In genomic region chr16:57423152-57423551, GRCh38 we compare ENCODE assay signal across 17 cellular contexts. TPM values are rescaled to one million over a fixed set of nuclear protein-coding genes. Genes with fewer than 3 reads are reported as not detected.
DNase-seq lines count a peak whose midpoint lies in the region; ATAC-seq, FAIRE-seq and TF ChIP-seq lines count a peak whose summit lies in the region.
"Had no signal": no experiment of that assay in that cellular context is flagged by ENCODE, and none has a peak within 500 bp of the region (broad histone marks: within the 10 kb centered on the region; RNA-seq: fewer than 3 reads in every experiment).

No MANE protein-coding gene starts in this region.

- H3K4me2 ChIP-seq in HepG2 (ENCODE audit: low read depth, low read length) = no peak overlapping the region

- H3K27me3 ChIP-seq in HepG2 (ENCODE audit: control insufficient read depth in 1 of 2, insufficient read depth in 2 of 2, low read length in 2 of 2) (no peaks in the 10 kb centered on the region), right lobe of liver (no peaks in the 10 kb centered on the region), stomach (no peaks in the 10 kb centered on the region), upper lobe of right lung (no peaks in the 10 kb centered on the region)

- no peak for FAIRE-seq in HepG2 (lab: Jason Lieb, UNC)
- FAIRE-seq: A549, D721Med, G401.6, GM12891, GM19239 had no signal

- TF ChIP-seq CTCF in HepG2 (CRISPR knock-in tag; IDR thresholded peaks at IDR 0.05) (no peak), right lobe of liver (IDR thresholded peaks at IDR 0.05) (no peak), stomach (IDR thresholded peaks at IDR 0.05) (no peak), upper lobe of right lung (IDR thresholded peaks at IDR 0.05) (no peak)

- POLR2A ChIA-PET in HepG2 (lab: Yijun Ruan, JAX) = interaction anchor here (1.4 to 1.7 kb wide), 3 partner anchors 50 to 119 kb away, joined by 4 to 5 read pairs (median 5); partner anchors contain the start of gene CX3CL1

- H3K9ac ChIP-seq in HepG2 (ENCODE audit: insufficient read depth, low read depth, low read length) = no peak overlapping the region

- peaks cover 23% of the 10 kb centered on the region for H3K4me1 ChIP-seq in HepG2 (ENCODE audit: insufficient read depth, low read length)
- H3K4me1 ChIP-seq in right lobe of liver = peaks cover 0 to 9% (median 3%) of the 10 kb centered on the region in 4 donors
- peaks cover 13 to 35% (median 25%) of the 10 kb centered on the region in 4 donors for H3K4me1 ChIP-seq in stomach
- peaks cover 18% of the 10 kb centered on the region for H3K4me1 ChIP-seq in upper lobe of right lung
- H3K4me1 ChIP-seq: HAP-1 had no signal

- in situ Hi-C loops in HepG2 (cut with HindIII; ENCODE audit: extremely low pct_ligation_motif_present, low pct_unique_long_range_greater_than_20kb) = loop anchor here (5.0 kb wide), 1 partner anchor 94 kb away; no protein-coding TSS in a partner anchor

- H3K79me2 ChIP-seq in HepG2 (ENCODE audit: insufficient read depth, low read length) = no peaks in the 10 kb centered on the region

- no peak overlapping the region for H3K27ac ChIP-seq in HepG2 (ENCODE audit: extremely low read length, insufficient read depth, low read length)
- H3K27ac ChIP-seq in right lobe of liver = no peak overlapping the region
- no peak overlapping the region for H3K27ac ChIP-seq in stomach
- no peak overlapping the region for H3K27ac ChIP-seq in upper lobe of right lung
- H3K27ac ChIP-seq: C4-2B had no signal

- H3K36me3 ChIP-seq in HepG2 (replicated peaks in 1 of 2; ENCODE audit: control insufficient read depth in 1 of 2, insufficient read depth in 2 of 2, low read length in 2 of 2) (peaks cover under 1 to 11% of the 10 kb centered on the region in 2 experiments; a peak in 3 of 5 replicates), right lobe of liver (peaks cover 0 to 6% (median 2%) of the 10 kb centered on the region in 4 donors), stomach (peaks cover under 1 to 23% (median 17%) of the 10 kb centered on the region in 4 donors), upper lobe of right lung (peaks cover 12% of the 10 kb centered on the region)

- 64% methylated on average over 2 of the region's 2 CpGs for WGBS in HepG2 (ENCODE audit: low lambda C conversion rate)
- 58% methylated on average over 2 of the region's 2 CpGs for WGBS in right lobe of liver (ENCODE audit: insufficient coverage, low coverage, low lambda C conversion rate, missing lambda C conversion rate)
- 73 to 87% (median 80%) methylated on average over 2 of the region's 2 CpGs for WGBS in stomach, 5 donors

- TF ChIP-seq EP300 in HepG2 (IDR thresholded peaks at IDR 0.05; ENCODE audit: low read depth in 2 of 2, low read length in 2 of 2) (no peak), HepG2 (CRISPR knock-in tag; IDR thresholded peaks at IDR 0.05; ENCODE audit: borderline replicate concordance) (no peak), stomach (IDR thresholded peaks at IDR 0.05) (no peak)

- intact Hi-C loops in HepG2 (cut with micrococcal nuclease; ENCODE audit: unreplicated experiment) (no loop called here), right lobe of liver (cut with DNase I) (loop anchor here (5.0 to 10.0 kb wide), 2 partner anchors 92 to 94 kb away; no protein-coding TSS in a partner anchor), stomach (cut with DNase I; ENCODE audit: low total_unique reads) (loop anchor here (10.0 kb wide), 1 partner anchor 92 kb away; no protein-coding TSS in a partner anchor), upper lobe of right lung (cut with DNase I) (no loop called here)

- no peak overlapping the region for H3K4me3 ChIP-seq in HepG2 (replicated peaks in 1 of 3; ENCODE audit: insufficient read depth in 1 of 3, low read depth in 2 of 3, low read length in 3 of 3)
- H3K4me3 ChIP-seq in right lobe of liver = no peak overlapping the region
- no peak overlapping the region for H3K4me3 ChIP-seq in stomach
- H3K4me3 ChIP-seq in upper lobe of right lung = no peak overlapping the region
- H3K4me3 ChIP-seq: A549, HAP-1 had no signal

- no peak overlapping the region for H2AFZ ChIP-seq in HepG2 (ENCODE audit: low read length)

- TF ChIP-seq POLR2A in HepG2 (IDR thresholded peaks at IDR 0.05; ENCODE audit: insufficient read depth in 1 of 2, low read depth in 2 of 2, low read length in 2 of 2) = no peak
- no peak for TF ChIP-seq POLR2A in right lobe of liver (IDR thresholded peaks at IDR 0.05)
- no peak for TF ChIP-seq POLR2A in stomach (IDR thresholded peaks at IDR 0.05)

- H3K9me3 ChIP-seq in HepG2 (ENCODE audit: low read length) = no peaks in the 10 kb centered on the region
- no peaks in the 10 kb centered on the region for H3K9me3 ChIP-seq in right lobe of liver
- no peaks in the 10 kb centered on the region for H3K9me3 ChIP-seq in stomach
- H3K9me3 ChIP-seq in upper lobe of right lung = no peaks in the 10 kb centered on the region
- H3K9me3 ChIP-seq: A549, Caco-2, HAP-1 had no signal

- H4K20me1 ChIP-seq in HepG2 (ENCODE audit: insufficient read depth, low read length) = no peaks in the 10 kb centered on the region

- CTCF ChIA-PET in HepG2 (lab: Yijun Ruan, JAX; ENCODE audit: low intra/inter-chr PET ratio, low total read pairs) = interaction anchor here (1.2 to 3.6 kb wide), 4 partner anchors 97 to 339 kb away, joined by 4 to 49 read pairs (median 6); no protein-coding TSS in a partner anchor

- BruUV-seq in HepG2 (replicated peaks; lab: Mats Ljungman, UMichigan) = no TSS peak

- TF ChIP-seq RAD21 in HepG2 (CRISPR knock-in tag; IDR thresholded peaks at IDR 0.05) = no peak

- no peak for ATAC-seq in HepG2
- ATAC-seq in right lobe of liver = no peak
- ATAC-seq in upper lobe of right lung = no peak

- DNase-seq in HepG2 (ENCODE audit: low spot score) (no peak), right lobe of liver (no peak), stomach (peak; percentile 9), upper lobe of right lung (no peak)
- DNase-seq: AML-193; Caco-2; CD4-positive, alpha-beta T cell had no signal

RNA-seq across cellular contexts. Expression of gene CCL17, which starts 18.6 kb away (rescaled TPM):
- total RNA-seq in HepG2 (2016; rRNA removed; fragmentation: Illumina TruSeq; extraction: Trizol) (not detected in 2 replicates), right lobe of liver (not detected), stomach (not detected), upper lobe of right lung (15.5 TPM)
- not detected in 2 replicates for total RNA-seq in HepG2 (2016; cell fraction: cytosol; rRNA removed; fragmentation: Illumina TruSeq; extraction: Trizol; ENCODE audit: low read depth)
- total RNA-seq in HepG2 (2016; cell fraction: insoluble cytoplasmic fraction; rRNA removed; fragmentation: Illumina TruSeq; extraction: Trizol) = not detected in 2 replicates
- not detected in 2 replicates for total RNA-seq in HepG2 (2016; cell fraction: membrane; rRNA removed; fragmentation: Illumina TruSeq; extraction: Trizol)
- not detected in 2 replicates for total RNA-seq in HepG2 (2016; cell fraction: nucleus; rRNA removed; fragmentation: Illumina TruSeq; extraction: Trizol)
- polyA plus RNA-seq in HepG2 (2011; rRNA removed) (not detected in 2 replicates), stomach (1 to 10 TPM in 1 of 3 donors, not detected in 2; 3.9 TPM)
- not detected in 2 replicates for polyA plus RNA-seq in HepG2 (2011; cell fraction: cytosol; rRNA removed)
- not detected in 2 replicates for polyA plus RNA-seq in HepG2 (2011; cell fraction: nucleus; rRNA removed)
- not detected in 2 replicates for polyA plus RNA-seq in HepG2 (2012)
- polyA plus RNA-seq in HepG2 (2016; cell fraction: cytosol; fragmentation: Illumina TruSeq; extraction: Trizol; ENCODE audit: low read depth) = not detected in 2 replicates
- polyA plus RNA-seq in HepG2 (2016; cell fraction: insoluble cytoplasmic fraction; fragmentation: Illumina TruSeq; extraction: Trizol; ENCODE audit: low read depth) = not detected in 2 replicates
- not detected in 2 replicates for polyA plus RNA-seq in HepG2 (2016; cell fraction: membrane; fragmentation: Illumina TruSeq; extraction: Trizol; ENCODE audit: low read depth)
- not detected in 2 replicates for polyA plus RNA-seq in HepG2 (2016; cell fraction: nucleus; fragmentation: Illumina TruSeq; extraction: Trizol; ENCODE audit: insufficient read depth, low read depth)
- not detected in 2 replicates for polyA minus RNA-seq in HepG2 (2011; rRNA and poly(A)+ RNA removed; ENCODE audit: low replicate concordance)
- not detected in 2 replicates for polyA minus RNA-seq in HepG2 (2011; cell fraction: cytosol; rRNA and poly(A)+ RNA removed)
- not detected in 2 replicates for polyA minus RNA-seq in HepG2 (2011; cell fraction: nucleus; rRNA and poly(A)+ RNA removed)
- total RNA-seq: Caco-2; CD4-positive, alpha-beta T cell; H4; HT-29 had no signal
- polyA plus RNA-seq: A549, BJ had no signal

RNA-seq across cellular contexts. Expression of gene CIAPIN1, which starts 24.0 kb away (rescaled TPM):
- 89.7 and 113 TPM in 2 replicates for total RNA-seq in HepG2 (2016; rRNA removed; fragmentation: Illumina TruSeq; extraction: Trizol)
- total RNA-seq in HepG2 (2016; cell fraction: cytosol; rRNA removed; fragmentation: Illumina TruSeq; extraction: Trizol; ENCODE audit: low read depth) = 19.4 and 23.1 TPM in 2 replicates
- total RNA-seq in HepG2 (2016; cell fraction: insoluble cytoplasmic fraction; rRNA removed; fragmentation: Illumina TruSeq; extraction: Trizol) = 88.9 and 116 TPM in 2 replicates
- 31.7 and 33.1 TPM in 2 replicates for total RNA-seq in HepG2 (2016; cell fraction: membrane; rRNA removed; fragmentation: Illumina TruSeq; extraction: Trizol)
- 39.3 and 39.9 TPM in 2 replicates for total RNA-seq in HepG2 (2016; cell fraction: nucleus; rRNA removed; fragmentation: Illumina TruSeq; extraction: Trizol)
- 62.4 and 69.3 TPM in 2 replicates for polyA plus RNA-seq in HepG2 (2011; rRNA removed)
- 56.5 and 68.4 TPM in 2 replicates for polyA plus RNA-seq in HepG2 (2011; cell fraction: cytosol; rRNA removed)
- 23.6 and 32.7 TPM in 2 replicates for polyA plus RNA-seq in HepG2 (2011; cell fraction: nucleus; rRNA removed)
- 47.4 and 50.8 TPM in 2 replicates for polyA plus RNA-seq in HepG2 (2012)
- polyA plus RNA-seq in HepG2 (2016; cell fraction: cytosol; fragmentation: Illumina TruSeq; extraction: Trizol; ENCODE audit: low read depth) = 10.3 and 11.8 TPM in 2 replicates
- 109 and 116 TPM in 2 replicates for polyA plus RNA-seq in HepG2 (2016; cell fraction: insoluble cytoplasmic fraction; fragmentation: Illumina TruSeq; extraction: Trizol; ENCODE audit: low read depth)
- 17.0 and 17.1 TPM in 2 replicates for polyA plus RNA-seq in HepG2 (2016; cell fraction: membrane; fragmentation: Illumina TruSeq; extraction: Trizol; ENCODE audit: low read depth)
- polyA plus RNA-seq in HepG2 (2016; cell fraction: nucleus; fragmentation: Illumina TruSeq; extraction: Trizol; ENCODE audit: insufficient read depth, low read depth) = 67.4 and 77.6 TPM in 2 replicates
- polyA minus RNA-seq in HepG2 (2011; rRNA and poly(A)+ RNA removed; ENCODE audit: low replicate concordance) = 47.0 and 64.1 TPM in 2 replicates
- polyA minus RNA-seq in HepG2 (2011; cell fraction: cytosol; rRNA and poly(A)+ RNA removed) = 25.8 and 25.9 TPM in 2 replicates
- polyA minus RNA-seq in HepG2 (2011; cell fraction: nucleus; rRNA and poly(A)+ RNA removed) = 23.2 and 35.6 TPM in 2 replicates
- 10 to 100 TPM; 23.3 to 27.4 (median 23.9) TPM for total RNA-seq in right lobe of liver
- total RNA-seq in stomach = 100 to 1,000 TPM in 1 of 5 donors, 10 to 100 TPM in 4; 14.0 to 146 (median 37.7) TPM
- 10 to 100 TPM; 18.6 to 35.9 (median 29.6) TPM for polyA plus RNA-seq in stomach
- total RNA-seq in upper lobe of right lung = 31.2 TPM

RNA-seq across cellular contexts. Expression of gene COQ9, which starts 24.1 kb away (rescaled TPM):
- 57.5 and 62.0 TPM in 2 replicates for total RNA-seq in HepG2 (2016; rRNA removed; fragmentation: Illumina TruSeq; extraction: Trizol)
- 12.2 and 13.5 TPM in 2 replicates for total RNA-seq in HepG2 (2016; cell fraction: cytosol; rRNA removed; fragmentation: Illumina TruSeq; extraction: Trizol; ENCODE audit: low read depth)
- total RNA-seq in HepG2 (2016; cell fraction: insoluble cytoplasmic fraction; rRNA removed; fragmentation: Illumina TruSeq; extraction: Trizol) = 57.7 and 61.8 TPM in 2 replicates
- 29.6 and 29.7 TPM in 2 replicates for total RNA-seq in HepG2 (2016; cell fraction: membrane; rRNA removed; fragmentation: Illumina TruSeq; extraction: Trizol)
- total RNA-seq in HepG2 (2016; cell fraction: nucleus; rRNA removed; fragmentation: Illumina TruSeq; extraction: Trizol) = 48.3 and 49.8 TPM in 2 replicates
- 104 and 108 TPM in 2 replicates for polyA plus RNA-seq in HepG2 (2011; rRNA removed)
- 77.6 and 88.3 TPM in 2 replicates for polyA plus RNA-seq in HepG2 (2011; cell fraction: cytosol; rRNA removed)
- 174 and 196 TPM in 2 replicates for polyA plus RNA-seq in HepG2 (2011; cell fraction: nucleus; rRNA removed)
- polyA plus RNA-seq in HepG2 (2012) = 35.1 and 40.7 TPM in 2 replicates
- polyA plus RNA-seq in HepG2 (2016; cell fraction: cytosol; fragmentation: Illumina TruSeq; extraction: Trizol; ENCODE audit: low read depth) = 7.1 and 7.4 TPM in 2 replicates
- 56.0 and 60.7 TPM in 2 replicates for polyA plus RNA-seq in HepG2 (2016; cell fraction: insoluble cytoplasmic fraction; fragmentation: Illumina TruSeq; extraction: Trizol; ENCODE audit: low read depth)
- 17.9 and 18.7 TPM in 2 replicates for polyA plus RNA-seq in HepG2 (2016; cell fraction: membrane; fragmentation: Illumina TruSeq; extraction: Trizol; ENCODE audit: low read depth)
- 89.6 and 91.0 TPM in 2 replicates for polyA plus RNA-seq in HepG2 (2016; cell fraction: nucleus; fragmentation: Illumina TruSeq; extraction: Trizol; ENCODE audit: insufficient read depth, low read depth)
- polyA minus RNA-seq in HepG2 (2011; rRNA and poly(A)+ RNA removed; ENCODE audit: low replicate concordance) = 78.3 and 147 TPM in 2 replicates
- 25.2 and 27.3 TPM in 2 replicates for polyA minus RNA-seq in HepG2 (2011; cell fraction: cytosol; rRNA and poly(A)+ RNA removed)
- 48.0 and 60.5 TPM in 2 replicates for polyA minus RNA-seq in HepG2 (2011; cell fraction: nucleus; rRNA and poly(A)+ RNA removed)
- 10 to 100 TPM; 43.2 to 81.4 (median 55.3) TPM for total RNA-seq in right lobe of liver
- 100 to 1,000 TPM in 1 of 5 donors, 10 to 100 TPM in 4; 40.6 to 108 (median 58.9) TPM for total RNA-seq in stomach
- 10 to 100 TPM; 56.4 to 79.3 (median 74.5) TPM for polyA plus RNA-seq in stomach
- 35.2 TPM for total RNA-seq in upper lobe of right lung

RNA-seq across cellular contexts. Expression of gene POLR2C, which starts 39.3 kb away (rescaled TPM):
- total RNA-seq in HepG2 (2016; rRNA removed; fragmentation: Illumina TruSeq; extraction: Trizol) (104 and 146 TPM in 2 replicates), right lobe of liver (10 to 100 TPM; 27.7 to 70.2 (median 35.4) TPM), stomach (100 to 1,000 TPM in 2 of 5 donors, 10 to 100 TPM in 3; 60.0 to 162 (median 84.4) TPM), upper lobe of right lung (85.1 TPM)
- total RNA-seq in HepG2 (2016; cell fraction: cytosol; rRNA removed; fragmentation: Illumina TruSeq; extraction: Trizol; ENCODE audit: low read depth) = 18.6 and 24.2 TPM in 2 replicates
- total RNA-seq in HepG2 (2016; cell fraction: insoluble cytoplasmic fraction; rRNA removed; fragmentation: Illumina TruSeq; extraction: Trizol) = 103 and 154 TPM in 2 replicates
- total RNA-seq in HepG2 (2016; cell fraction: membrane; rRNA removed; fragmentation: Illumina TruSeq; extraction: Trizol) = 49.1 and 55.4 TPM in 2 replicates
- total RNA-seq in HepG2 (2016; cell fraction: nucleus; rRNA removed; fragmentation: Illumina TruSeq; extraction: Trizol) = 54.3 and 64.6 TPM in 2 replicates
- polyA plus RNA-seq in HepG2 (2011; rRNA removed) (199 and 216 TPM in 2 replicates), stomach (10 to 100 TPM; 31.8 to 56.1 (median 48.9) TPM)
- 226 and 249 TPM in 2 replicates for polyA plus RNA-seq in HepG2 (2011; cell fraction: cytosol; rRNA removed)
- polyA plus RNA-seq in HepG2 (2011; cell fraction: nucleus; rRNA removed) = 143 and 144 TPM in 2 replicates
- polyA plus RNA-seq in HepG2 (2012) = 72.5 and 84.4 TPM in 2 replicates
- polyA plus RNA-seq in HepG2 (2016; cell fraction: cytosol; fragmentation: Illumina TruSeq; extraction: Trizol; ENCODE audit: low read depth) = 18.7 and 20.9 TPM in 2 replicates
- 169 and 175 TPM in 2 replicates for polyA plus RNA-seq in HepG2 (2016; cell fraction: insoluble cytoplasmic fraction; fragmentation: Illumina TruSeq; extraction: Trizol; ENCODE audit: low read depth)
- polyA plus RNA-seq in HepG2 (2016; cell fraction: membrane; fragmentation: Illumina TruSeq; extraction: Trizol; ENCODE audit: low read depth) = 41.6 and 42.2 TPM in 2 replicates
- 94.8 and 102 TPM in 2 replicates for polyA plus RNA-seq in HepG2 (2016; cell fraction: nucleus; fragmentation: Illumina TruSeq; extraction: Trizol; ENCODE audit: insufficient read depth, low read depth)
- 302 and 354 TPM in 2 replicates for polyA minus RNA-seq in HepG2 (2011; rRNA and poly(A)+ RNA removed; ENCODE audit: low replicate concordance)
- polyA minus RNA-seq in HepG2 (2011; cell fraction: cytosol; rRNA and poly(A)+ RNA removed) = 134 and 135 TPM in 2 replicates
- 124 and 139 TPM in 2 replicates for polyA minus RNA-seq in HepG2 (2011; cell fraction: nucleus; rRNA and poly(A)+ RNA removed)

RNA-seq across cellular contexts. Expression of gene CX3CL1, which starts 50.9 kb away (rescaled TPM):
- total RNA-seq in HepG2 (2016; rRNA removed; fragmentation: Illumina TruSeq; extraction: Trizol) (23.4 and 57.3 TPM in 2 replicates), right lobe of liver (10 to 100 TPM in 3 of 6 experiments, 1 to 10 TPM in 3; 3.3 to 20.5 (median 9.8) TPM), stomach (10 to 100 TPM in 1 of 5 donors, 1 to 10 TPM in 2, not detected in 2; 1.3 to 43.8 (median 7.1) TPM), upper lobe of right lung (47.5 TPM)
- 7.3 and 8.2 TPM in 2 replicates for total RNA-seq in HepG2 (2016; cell fraction: cytosol; rRNA removed; fragmentation: Illumina TruSeq; extraction: Trizol; ENCODE audit: low read depth)
- 21.6 and 59.9 TPM in 2 replicates for total RNA-seq in HepG2 (2016; cell fraction: insoluble cytoplasmic fraction; rRNA removed; fragmentation: Illumina TruSeq; extraction: Trizol)
- total RNA-seq in HepG2 (2016; cell fraction: membrane; rRNA removed; fragmentation: Illumina TruSeq; extraction: Trizol) = 22.2 and 22.7 TPM in 2 replicates
- total RNA-seq in HepG2 (2016; cell fraction: nucleus; rRNA removed; fragmentation: Illumina TruSeq; extraction: Trizol) = 62.3 and 70.4 TPM in 2 replicates
- polyA plus RNA-seq in HepG2 (2011; rRNA removed) (60.8 and 96.8 TPM in 2 replicates), stomach (10 to 100 TPM in 1 of 3 donors, 1 to 10 TPM in 2; 3.2 to 11.5 (median 6.4) TPM)
- 56.4 and 56.5 TPM in 2 replicates for polyA plus RNA-seq in HepG2 (2011; cell fraction: cytosol; rRNA removed)
- polyA plus RNA-seq in HepG2 (2011; cell fraction: nucleus; rRNA removed) = 79.9 and 86.1 TPM in 2 replicates
- polyA plus RNA-seq in HepG2 (2012) = 41.7 and 72.2 TPM in 2 replicates
- polyA plus RNA-seq in HepG2 (2016; cell fraction: cytosol; fragmentation: Illumina TruSeq; extraction: Trizol; ENCODE audit: low read depth) = 7.2 and 7.4 TPM in 2 replicates
- polyA plus RNA-seq in HepG2 (2016; cell fraction: insoluble cytoplasmic fraction; fragmentation: Illumina TruSeq; extraction: Trizol; ENCODE audit: low read depth) = 27.9 and 36.9 TPM in 2 replicates
- polyA plus RNA-seq in HepG2 (2016; cell fraction: membrane; fragmentation: Illumina TruSeq; extraction: Trizol; ENCODE audit: low read depth) = 15.0 and 15.2 TPM in 2 replicates
- polyA plus RNA-seq in HepG2 (2016; cell fraction: nucleus; fragmentation: Illumina TruSeq; extraction: Trizol; ENCODE audit: insufficient read depth, low read depth) = 134 and 147 TPM in 2 replicates
- 0.19 and 92.7 TPM in 2 replicates for polyA minus RNA-seq in HepG2 (2011; rRNA and poly(A)+ RNA removed; ENCODE audit: low replicate concordance)
- 36.8 and 44.2 TPM in 2 replicates for polyA minus RNA-seq in HepG2 (2011; cell fraction: cytosol; rRNA and poly(A)+ RNA removed)
- polyA minus RNA-seq in HepG2 (2011; cell fraction: nucleus; rRNA and poly(A)+ RNA removed) = 38.0 and 38.2 TPM in 2 replicates
- total RNA-seq: Caco-2; CD4-positive, alpha-beta T cell had no signal

Comparison
In these comparisons a context has a peak if more than half of its experiments do, and no peak if none do; other contexts are left out.
1. intact Hi-C loops: an anchor here in right lobe of liver (5.0 to 10.0 kb wide) and stomach (10.0 kb wide); none called in HepG2 and upper lobe of right lung.